Comparison of ENCODE assay signal across 10 cellular contexts in the genomic region with DNA sequence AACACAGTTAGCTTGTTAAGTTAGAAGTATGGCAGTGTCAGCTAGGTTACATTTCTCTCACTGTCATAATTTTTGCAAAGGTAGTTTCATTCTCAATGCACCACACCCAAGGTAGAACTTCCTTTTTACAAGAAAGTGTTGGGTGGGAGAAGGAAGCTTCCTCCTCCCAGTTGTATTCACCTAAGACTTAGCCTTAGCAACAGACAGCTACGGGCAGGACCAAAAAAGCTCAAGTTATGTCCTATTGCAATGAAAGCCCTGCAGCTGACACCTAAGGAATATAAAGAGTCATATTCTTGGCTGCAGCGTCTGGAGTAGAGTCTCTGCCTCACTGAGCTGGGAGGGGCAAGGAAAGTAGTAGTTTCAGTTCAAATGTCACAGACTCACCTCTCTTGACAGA. TPM values are rescaled to one million over a fixed set of nuclear protein-coding genes. Genes with fewer than 3 reads are reported as not detected.
DNase-seq lines count a peak whose midpoint lies in the region; ATAC-seq and TF ChIP-seq lines count a peak whose summit lies in the region.
"Had no signal": no experiment of that assay in that cellular context is flagged by ENCODE, and none has a peak within 500 bp of the region (broad histone marks: within the 10 kb centered on the region; RNA-seq: fewer than 3 reads in every experiment).

No MANE protein-coding gene starts in this region.

- H3K9me3 Mint-ChIP-seq in naive B cell (no peaks in the 10 kb centered on the region), progenitor cell of endocrine pancreas (ENCODE audit: low read depth) (no peaks in the 10 kb centered on the region)

- H3K4me1 ChIP-seq in GM23248 (ENCODE audit: insufficient read depth): peaks cover 43% of the 10 kb centered on the region

- no peak overlapping the region for H3K4me3 ChIP-seq in GM23248

- no peaks in the 10 kb centered on the region for H3K36me3 Mint-ChIP-seq in naive B cell
- no peaks in the 10 kb centered on the region for H3K36me3 Mint-ChIP-seq in progenitor cell of endocrine pancreas (ENCODE audit: insufficient read depth)

- H3F3A ChIP-seq in GM23248 (ENCODE audit: insufficient read depth): peaks cover 31% of the 10 kb centered on the region

- no peak for DNase-seq in activated CD4-positive, CD25-positive, alpha-beta regulatory T cell treated with anti-CD3 and anti-CD28 coated beads, Interleukin-2, amount 50 U/mL, for 72 hours
- DNase-seq in GM23248: peak; percentile 22
- peak; percentile 13 for DNase-seq in NOMO-1 treated with DMSO at 0.1 percent for 48 hours (lab: John Stamatoyannopoulos, UW; ENCODE audit: unreplicated experiment)
- DNase-seq in naive B cell: peak; percentile 50
- DNase-seq in NCI-H1417 treated with DMSO at 0.1 percent for 48 hours (lab: John Stamatoyannopoulos, UW): no peak
- DNase-seq in HuH-7.5 (ENCODE audit: low spot score): no peak
- no peak for DNase-seq in progenitor cell of endocrine pancreas (ENCODE audit: low spot score, unreplicated experiment)
- DNase-seq: NCI-H1930, substantia nigra had no signal

- 93 to 98% methylated on average over 2 of the region's 2 CpGs for WGBS in GM23248 (ENCODE audit: low coverage in 1 of 2, low lambda C conversion rate in 2 of 2, missing lambda C conversion rate in 2 of 2), 2 experiments

- H3K4me2 ChIP-seq in GM23248 (ENCODE audit: unreplicated experiment): no peak overlapping the region

- H3K9me2 ChIP-seq in GM23248 (ENCODE audit: insufficient read depth): no peaks in the 10 kb centered on the region

- no peaks in the 10 kb centered on the region for H3K27me3 ChIP-seq in GM23248 (replicated peaks; ENCODE audit: insufficient read depth)

- H2AFZ ChIP-seq in GM23248: no peak overlapping the region

- peak; percentile 47 to 56 for ATAC-seq in activated CD4-positive, CD25-positive, alpha-beta regulatory T cell treated with anti-CD3 and anti-CD28 coated beads, Interleukin-2, amount 50 U/mL, for 24 hours
- peak; percentile 58 to 64 for ATAC-seq in naive B cell (ENCODE audit: low read depth in 2 of 2)

- H3K4me3 Mint-ChIP-seq in naive B cell: peak overlapping the region; percentile 70 to 92 (median 84)
- no peak overlapping the region for H3K4me3 Mint-ChIP-seq in progenitor cell of endocrine pancreas (ENCODE audit: low read depth)

- H3K79me2 ChIP-seq in GM23248 (ENCODE audit: insufficient read depth): no peaks in the 10 kb centered on the region

- H4K20me1 ChIP-seq in GM23248 (ENCODE audit: insufficient read depth): no peaks in the 10 kb centered on the region

- H3K27me3 Mint-ChIP-seq in naive B cell (no peaks in the 10 kb centered on the region), progenitor cell of endocrine pancreas (peaks cover 13% of the 10 kb centered on the region)

- no peaks in the 10 kb centered on the region for H3K9me3 ChIP-seq in GM23248 (ENCODE audit: low read depth)

- H3K27ac ChIP-seq in GM23248: no peak overlapping the region

- in situ Hi-C loops in GM23248 (cut with MboI): no loop called here

- H3K27ac Mint-ChIP-seq in naive B cell (peak overlapping the region; percentile 83 to 96 (median 94)), progenitor cell of endocrine pancreas (no peak overlapping the region)

- no peaks in the 10 kb centered on the region for H3K36me3 ChIP-seq in GM23248 (ENCODE audit: low read depth)

- H3K4me1 Mint-ChIP-seq in naive B cell (peaks cover 36 to 54% (median 47%) of the 10 kb centered on the region in 3 donors), progenitor cell of endocrine pancreas (ENCODE audit: low read depth) (no peaks in the 10 kb centered on the region)

- no peak for TF ChIP-seq CTCF in progenitor cell of endocrine pancreas (IDR thresholded peaks at IDR 0.05; ENCODE audit: unreplicated experiment)

- no peak overlapping the region for H3K9ac ChIP-seq in GM23248

RNA-seq across cellular contexts. Expression of gene PRDM8, which starts 25.1 kb away (rescaled TPM):
- total RNA-seq in GM23248 (2014; rRNA removed; shearing (Covaris generic)): 4.4 and 7.0 TPM in 2 replicates
- polyA plus RNA-seq in GM23248 (2016; fragmentation: Nextera tagmentation; extraction: Ambion mirVana): 1.7 and 2.3 TPM in 2 replicates
- 1 to 10 TPM in 5 of 6 donors, under 1 TPM in 1; 0.19 to 3.9 (median 2.1) TPM for polyA plus RNA-seq in naive B cell (ENCODE audit: low read depth in 6 of 6)
- total RNA-seq in progenitor cell of endocrine pancreas: 0.31 and 0.38 TPM in 2 replicates

Comparison
In these comparisons a context has a peak if more than half of its experiments do, and no peak if none do; other contexts are left out.
1. DNase-seq: peak in GM23248 (single experiment), NOMO-1 treated with DMSO at 0.1 percent for 48 hours (single experiment) and naive B cell (single experiment); none in activated CD4-positive, CD25-positive, alpha-beta regulatory T cell treated with anti-CD3 and anti-CD28 coated beads, Interleukin-2, amount 50 U/mL, for 72 hours (single experiment), NCI-H1417 treated with DMSO at 0.1 percent for 48 hours (single experiment), HuH-7.5 (single experiment) and progenitor cell of endocrine pancreas (single experiment).